ENCODE assay signal across 8 cellular contexts in the genomic region with DNA sequence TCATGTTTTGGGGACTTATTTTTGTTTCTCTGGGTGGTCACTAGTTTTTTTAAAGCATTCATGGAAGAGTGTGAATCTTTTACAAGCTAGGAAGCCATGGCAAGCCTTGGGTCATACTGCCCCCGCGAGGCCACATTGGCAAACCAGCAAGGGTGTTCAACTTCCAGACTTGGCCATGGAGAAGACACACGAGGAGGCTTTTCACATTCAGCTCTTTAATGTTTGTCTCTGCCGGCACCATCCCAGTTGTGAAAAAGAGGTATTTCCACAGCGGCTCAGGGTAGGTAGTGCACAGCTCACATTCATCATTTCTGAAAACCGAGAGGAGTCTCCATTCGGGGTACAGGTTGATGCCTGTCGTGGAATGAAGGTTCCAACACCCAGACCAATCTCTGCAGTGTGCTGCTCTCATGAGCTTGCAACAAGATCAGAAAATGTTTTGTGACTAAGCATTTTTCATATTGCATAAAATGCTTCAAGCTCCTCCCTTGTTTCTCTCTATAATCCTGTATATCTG. TPM values are rescaled to one million over a fixed set of nuclear protein-coding genes. Genes with fewer than 3 reads are reported as not detected.
DNase-seq lines count a peak whose midpoint lies in the region; ATAC-seq and TF ChIP-seq lines count a peak whose summit lies in the region.

No MANE protein-coding gene starts in this region.

- POLR2A ChIA-PET in A673 (lab: Charles Lee; ENCODE audit: low non-redundant PET) = no interaction called here

- no peaks in the 10 kb centered on the region for H3K9me2 ChIP-seq in GM23338 (ENCODE audit: insufficient read depth)

- no peak overlapping the region for H2AFZ ChIP-seq in GM23338

- H4K20me1 ChIP-seq in GM23338 (replicated peaks; ENCODE audit: insufficient read depth) = no peaks in the 10 kb centered on the region; the same call in none of the 2 replicates

- CTCF ChIA-PET in A673 (lab: Charles Lee) = no interaction called here

- peaks cover 2% of the 10 kb centered on the region; the same call in 2 of the 3 replicates for H3K9me3 Mint-ChIP-seq in GM23338
- H3K9me3 Mint-ChIP-seq in activated naive CD4-positive, alpha-beta T cell treated with anti-CD3 and anti-CD28 coated beads, Interleukin-2, amount 50 U/mL, for 24 hours = no peaks in the 10 kb centered on the region

- peaks cover 35% of the 10 kb centered on the region for H3K4me1 Mint-ChIP-seq in GM23338
- H3K4me1 Mint-ChIP-seq in activated naive CD4-positive, alpha-beta T cell treated with anti-CD3 and anti-CD28 coated beads, Interleukin-2, amount 50 U/mL, for 24 hours = peaks cover 33% of the 10 kb centered on the region

- H3K4me3 ChIP-seq in A673 (ENCODE audit: low read depth, low read length, poor library complexity, severe bottlenecking) (no peak overlapping the region), GM23338 (no peak overlapping the region), SK-N-MC (no peak overlapping the region)

- H3K9me3 ChIP-seq in A673 (ENCODE audit: low read depth, low read length, poor library complexity, severe bottlenecking) (no peaks in the 10 kb centered on the region), SK-N-MC (ENCODE audit: low read depth, low read length) (no peaks in the 10 kb centered on the region)

- intact Hi-C loops in A673 (cut with micrococcal nuclease; ENCODE audit: unreplicated experiment) = loop anchor here (10.0 kb wide), 1 partner anchor 164 kb away; no protein-coding TSS in a partner anchor
- intact Hi-C loops in cardiac septum (cut with DNase I) = no loop called here
- intact Hi-C loops in sciatic nerve (cut with DNase I) = no loop called here

- H3K27ac ChIP-seq in A673 (ENCODE audit: low read depth, low read length, poor library complexity, severe bottlenecking) = no peak overlapping the region
- no peak overlapping the region for H3K27ac ChIP-seq in GM23338 (ENCODE audit: low read depth)
- no peak overlapping the region for H3K27ac ChIP-seq in SK-N-MC

- TF ChIP-seq CTCF in A673 (conservative IDR thresholded peaks at IDR 0.05; ENCODE audit: low read depth, low read length) = peak; percentile 34; the same call in 1 of the 2 replicates
- TF ChIP-seq CTCF in GM23338 (conservative IDR thresholded peaks at IDR 0.05; ENCODE audit: low read depth in 2 of 2) = peak; percentile 85 to 87

- peak; percentile 3 for DNase-seq in A673 (ENCODE audit: low spot score)
- DNase-seq in GM23338 (ENCODE audit: low spot score) = peak; percentile 84
- DNase-seq in SK-N-MC (ENCODE audit: low read depth, low spot score) = peak; percentile 1
- peak; percentile 83 for DNase-seq in cardiac septum (ENCODE audit: low spot score)
- peak; percentile 79 for DNase-seq in sciatic nerve (ENCODE audit: low spot score)

- H3K36me3 Mint-ChIP-seq in GM23338 (ENCODE audit: low read depth) = no peaks in the 10 kb centered on the region; the same call in 2 of the 3 replicates
- H3K36me3 Mint-ChIP-seq in activated naive CD4-positive, alpha-beta T cell treated with anti-CD3 and anti-CD28 coated beads, Interleukin-2, amount 50 U/mL, for 24 hours = no peaks in the 10 kb centered on the region

- H3K4me3 Mint-ChIP-seq in GM23338 = no peak overlapping the region
- no peak overlapping the region for H3K4me3 Mint-ChIP-seq in activated naive CD4-positive, alpha-beta T cell treated with anti-CD3 and anti-CD28 coated beads, Interleukin-2, amount 50 U/mL, for 24 hours

- no peak overlapping the region for H3K4me2 ChIP-seq in GM23338

- ATAC-seq in GM23338 (peak; percentile 84), sciatic nerve (peak; percentile 64), HG03354 (IDR thresholded peaks at IDR 0.05; ENCODE audit: poor library complexity, severe bottlenecking, unreplicated experiment) (no peak), HG03457 (IDR thresholded peaks at IDR 0.05; ENCODE audit: unreplicated experiment) (no peak)

- no peaks in the 10 kb centered on the region for H3K4me1 ChIP-seq in A673 (ENCODE audit: insufficient read depth, low read length, poor library complexity, severe bottlenecking)
- H3K4me1 ChIP-seq in GM23338 (ENCODE audit: insufficient read depth) = peaks cover 21% of the 10 kb centered on the region

- no peak overlapping the region for H3K27ac Mint-ChIP-seq in GM23338
- H3K27ac Mint-ChIP-seq in activated naive CD4-positive, alpha-beta T cell treated with anti-CD3 and anti-CD28 coated beads, Interleukin-2, amount 50 U/mL, for 24 hours = peak overlapping the region; percentile 31

- H3K27me3 ChIP-seq in A673 (replicated peaks; ENCODE audit: insufficient read depth, low read depth, low read length, poor library complexity) (peaks cover 11% of the 10 kb centered on the region), GM23338 (ENCODE audit: insufficient read depth) (no peaks in the 10 kb centered on the region)

- H3K36me3 ChIP-seq in A673 (ENCODE audit: insufficient read depth, low read length, poor library complexity, severe bottlenecking) = no peaks in the 10 kb centered on the region
- no peaks in the 10 kb centered on the region for H3K36me3 ChIP-seq in GM23338 (ENCODE audit: insufficient read depth)
- H3K36me3 ChIP-seq in SK-N-MC (ENCODE audit: insufficient read depth, low read length) = no peaks in the 10 kb centered on the region

- H3K9ac ChIP-seq in SK-N-MC (ENCODE audit: insufficient read length) = no peak overlapping the region

- peaks cover 2% of the 10 kb centered on the region for H3K27me3 Mint-ChIP-seq in GM23338 (ENCODE audit: insufficient read depth, low read depth, poor library complexity)
- no peaks in the 10 kb centered on the region for H3K27me3 Mint-ChIP-seq in activated naive CD4-positive, alpha-beta T cell treated with anti-CD3 and anti-CD28 coated beads, Interleukin-2, amount 50 U/mL, for 24 hours

- no peaks in the 10 kb centered on the region for H3K79me2 ChIP-seq in GM23338 (replicated peaks; ENCODE audit: insufficient read depth)

- BruUV-seq in A673 (replicated peaks; lab: Mats Ljungman, UMichigan) = no TSS peak

- H3F3A ChIP-seq in GM23338 (replicated peaks; ENCODE audit: low read depth) = no peaks in the 10 kb centered on the region

RNA-seq across cellular contexts. Expression of gene CCR5, which starts 7.7 kb away (rescaled TPM):
- not detected in 2 replicates for total RNA-seq in A673 (2021)
- total RNA-seq in GM23338 (2014; rRNA removed; shearing (Covaris generic)) = not detected in 2 replicates
- polyA plus RNA-seq in GM23338 (2016; fragmentation: Nextera tagmentation; extraction: Ambion mirVana) = not detected in 2 replicates
- 0.81 TPM for total RNA-seq in cardiac septum
- 3.6 TPM for total RNA-seq in sciatic nerve

RNA-seq across cellular contexts. Expression of gene CCR2, which starts 24.6 kb away (rescaled TPM):
- not detected in 2 replicates for total RNA-seq in A673 (2021)
- not detected in 2 replicates for total RNA-seq in GM23338 (2014; rRNA removed; shearing (Covaris generic))
- not detected in 2 replicates for polyA plus RNA-seq in GM23338 (2016; fragmentation: Nextera tagmentation; extraction: Ambion mirVana)
- total RNA-seq in cardiac septum = 1.3 TPM
- total RNA-seq in sciatic nerve = 3.7 TPM

RNA-seq across cellular contexts. Expression of gene CCRL2, which starts 28.6 kb away (rescaled TPM):
- total RNA-seq in A673 (2021) = not detected in 2 replicates
- total RNA-seq in GM23338 (2014; rRNA removed; shearing (Covaris generic)) = not detected in 2 replicates
- not detected in 2 replicates for polyA plus RNA-seq in GM23338 (2016; fragmentation: Nextera tagmentation; extraction: Ambion mirVana)
- 1.3 TPM for total RNA-seq in cardiac septum
- total RNA-seq in sciatic nerve = 4.7 TPM

Comparison
In these comparisons a context has a peak if more than half of its experiments do, and no peak if none do; other contexts are left out.
1. DNase-seq: peak in every context shown above with its lines; median percentile 84 in GM23338; 83 in cardiac septum; 79 in sciatic nerve; 3 in A673; 1 in SK-N-MC.
2. ATAC-seq: peak in GM23338 (single experiment) and sciatic nerve (single experiment); none in HG03354 (single experiment) and HG03457 (single experiment).